Comparison of ENCODE assay signal across 24 cellular contexts in genomic region chr11:1194977-1195689, GRCh38. TPM values are rescaled to one million over a fixed set of nuclear protein-coding genes. Genes with fewer than 3 reads are reported as not detected.
DNase-seq lines count a peak whose midpoint lies in the region; ATAC-seq and TF ChIP-seq lines count a peak whose summit lies in the region.
"Had no signal": no experiment of that assay in that cellular context is flagged by ENCODE, and none has a peak within 500 bp of the region (broad histone marks: within the 10 kb centered on the region; RNA-seq: fewer than 3 reads in every experiment).

No MANE protein-coding gene starts in this region.

- intact Hi-C loops in ovary (cut with DNase I): no loop called here

- H3K27ac ChIP-seq in ovary: no peak overlapping the region
- no peak overlapping the region for H3K27ac ChIP-seq in brain microvascular endothelial cell
- H3K27ac ChIP-seq: psoas muscle, thoracic aorta had no signal

- H3K4me3 ChIP-seq in ovary (no peak overlapping the region), brain microvascular endothelial cell (ENCODE audit: low read depth, low read length) (no peak overlapping the region)
- H3K4me3 ChIP-seq: GM12878, K562, psoas muscle, thoracic aorta had no signal

- no peak for TF ChIP-seq POLR2A in ovary (IDR thresholded peaks at IDR 0.05)

- no peak for TF ChIP-seq EP300 in ovary (IDR thresholded peaks at IDR 0.05)

- no peaks in the 10 kb centered on the region for H3K9me3 ChIP-seq in ovary
- H3K9me3 ChIP-seq: psoas muscle, thoracic aorta had no signal

- WGBS in ovary, 3 donors: 82 to 89% (median 87%) methylated on average over 27 to 32 of the region's 32 CpGs

- TF ChIP-seq CTCF in ovary (IDR thresholded peaks at IDR 0.05): no peak
- no peak for TF ChIP-seq CTCF in brain microvascular endothelial cell (IDR thresholded peaks at IDR 0.05; ENCODE audit: low read depth, low read length, missing control alignments)

- no peaks in the 10 kb centered on the region for H3K36me3 ChIP-seq in ovary
- H3K36me3 ChIP-seq in brain microvascular endothelial cell (replicated peaks): no peaks in the 10 kb centered on the region
- H3K36me3 ChIP-seq: thoracic aorta had no signal

- peak; percentile 1 for DNase-seq in stimulated activated CD4-positive, alpha-beta T cell treated with anti-CD3 and anti-CD28 coated beads, Interleukin-15, amount 100 ng/mL, for 24 hours
- no peak for DNase-seq in stimulated activated CD4-positive, alpha-beta T cell treated with anti-CD3 and anti-CD28 coated beads, Interleukin-4, amount 100 ng/mL, for 1 hour
- DNase-seq in ecto neural progenitor cell (ENCODE audit: low spot score): peak; percentile 21
- DNase-seq in ovary: peak in 4 of 5 donors; percentile 8 to 26 (median 14)
- no peak for DNase-seq in brain microvascular endothelial cell
- no peak for DNase-seq in H4 (ENCODE audit: low spot score)
- DNase-seq: activated CD4-positive, alpha-beta T cell treated with anti-CD3 and anti-CD28 coated beads, Interleukin-2, amount 10 ng/mL, durations not matched to agents 7 days and 5 days; activated effector memory CD4-positive, alpha-beta T cell treated with Interleukin-2 at 50 U/mL for 16 hours; amygdala; caudate nucleus; GOT3; MM.1S; NCI-H1436; NCI-H524; RPMI8226 had no signal

- H3K4me1 ChIP-seq in ovary (ENCODE audit: insufficient read depth): no peaks in the 10 kb centered on the region
- H3K4me1 ChIP-seq: psoas muscle had no signal

- H3K27me3 ChIP-seq in ovary (no peaks in the 10 kb centered on the region), brain microvascular endothelial cell (replicated peaks) (no peaks in the 10 kb centered on the region)

- no peak for ATAC-seq in GM21447 (IDR thresholded peaks at IDR 0.05; ENCODE audit: unreplicated experiment)
- ATAC-seq: CD8-positive, alpha-beta T cell; GM12878; K562; psoas muscle had no signal

- in situ Hi-C loops in brain microvascular endothelial cell (cut with HindIII; ENCODE audit: low pct_ligation_motif_present, low sequenced_read_pairs): no loop called here

RNA-seq across cellular contexts. Expression of gene MUC5B, which starts 27.7 kb away (rescaled TPM):
- total RNA-seq in ovary: 10 to 100 TPM in 1 of 7 donors, 1 to 10 TPM in 3, under 1 TPM in 2, not detected in 1; 0.05 to 35.3 (median 2.6) TPM
- under 1 TPM; 0.02 TPM for polyA plus RNA-seq in ovary
- total RNA-seq in H4 (2014; rRNA removed; shearing (Covaris generic)): not detected in 2 replicates
- total RNA-seq: activated CD4-positive, alpha-beta T cell treated with anti-CD3 and anti-CD28 coated beads, Interleukin-2, amount 10 ng/mL, durations not matched to agents 7 days and 5 days; CD8-positive, alpha-beta T cell; frontal cortex; kidney epithelial cell; mesothelial cell of epicardium; thoracic aorta had no signal
- polyA plus RNA-seq: GM12878 had no signal

RNA-seq across cellular contexts. Expression of gene MUC5AC, which starts 37.4 kb away (rescaled TPM):
- total RNA-seq in ovary: under 1 TPM in 1 of 7 donors, not detected in 6; 0.03 TPM
- not detected for polyA plus RNA-seq in ovary
- total RNA-seq in H4 (2014; rRNA removed; shearing (Covaris generic)): not detected in 2 replicates
- total RNA-seq: activated CD4-positive, alpha-beta T cell treated with anti-CD3 and anti-CD28 coated beads, Interleukin-2, amount 10 ng/mL, durations not matched to agents 7 days and 5 days; CD8-positive, alpha-beta T cell; frontal cortex; GM12878; K562; kidney epithelial cell; mesothelial cell of epicardium had no signal
- polyA plus RNA-seq: K562, psoas muscle had no signal

Comparison
In these comparisons a context has a peak if more than half of its experiments do, and no peak if none do; other contexts are left out.
1. DNase-seq: peak in stimulated activated CD4-positive, alpha-beta T cell treated with anti-CD3 and anti-CD28 coated beads, Interleukin-15, amount 100 ng/mL, for 24 hours (single experiment), ecto neural progenitor cell (single experiment) and ovary (4 of 5); none in stimulated activated CD4-positive, alpha-beta T cell treated with anti-CD3 and anti-CD28 coated beads, Interleukin-4, amount 100 ng/mL, for 1 hour (single experiment), brain microvascular endothelial cell (single experiment) and H4 (single experiment).